Comparison of ENCODE assay signal across 19 cellular contexts in the genomic region with DNA sequence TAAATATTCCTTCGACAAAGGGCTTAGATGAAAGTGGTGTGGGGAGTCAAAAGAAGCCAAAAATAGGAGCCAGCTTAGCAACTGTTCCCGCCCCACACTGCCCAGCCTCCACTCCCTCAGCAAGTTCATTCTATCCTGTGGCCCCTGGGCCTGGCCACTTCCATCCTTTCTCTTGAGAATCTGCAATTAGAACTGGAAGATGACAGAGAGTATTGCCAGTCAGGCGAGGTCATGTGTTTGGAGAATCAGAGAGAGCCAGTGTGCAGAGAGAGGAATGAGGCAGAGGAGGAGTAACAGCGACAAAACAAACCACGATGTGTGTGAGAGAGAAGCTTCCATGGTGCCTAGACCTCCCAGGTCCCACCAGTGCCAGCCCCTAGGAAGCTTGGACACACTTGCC.
A peak's percentile ranks its signal among the peaks of the same experiment; 100 is the strongest.
DNase-seq lines count a peak whose midpoint lies in the region; FAIRE-seq and TF ChIP-seq lines count a peak whose summit lies in the region.
"Had no signal": no experiment of that assay in that cellular context is flagged by ENCODE, and none has a peak within 500 bp of the region (broad histone marks: within the 10 kb centered on the region; RNA-seq: fewer than 3 reads in every experiment).

No MANE protein-coding gene starts in this region.

- H3K36me3 ChIP-seq in endothelial cell of umbilical vein (ENCODE audit: control insufficient read depth in 2 of 2, extremely low read depth in 1 of 2, insufficient read depth in 2 of 2, low read length in 2 of 2), result peaks cover 0 to under 1% of the 10 kb centered on the region in 2 experiments
- H3K36me3 ChIP-seq: tibial artery had no signal

- H3K27me3 Mint-ChIP-seq in Calu3 (ENCODE audit: unreplicated experiment) (no peaks in the 10 kb centered on the region), osteocyte (ENCODE audit: unreplicated experiment) (no peaks in the 10 kb centered on the region)
- H3K27me3 Mint-ChIP-seq: B cell had no signal

- TF ChIP-seq CTCF in Calu3 (IDR thresholded peaks at IDR 0.05; ENCODE audit: unreplicated experiment) (no peak), endothelial cell of umbilical vein (IDR thresholded peaks at IDR 0.05; ENCODE audit: extremely low read depth in 1 of 2, insufficient read depth in 1 of 2, low read depth in 1 of 2, low read length in 2 of 2) (no peak), osteocyte (IDR thresholded peaks at IDR 0.05) (no peak), lower leg skin (IDR thresholded peaks at IDR 0.05) (no peak)

- POLR2A ChIA-PET in endothelial cell of umbilical vein (lab: Charles Lee), result no interaction called here

- H3K27ac Mint-ChIP-seq in Calu3 (ENCODE audit: unreplicated experiment) (peak overlapping the region; percentile 65), osteocyte (ENCODE audit: unreplicated experiment) (peak overlapping the region; percentile 81)
- H3K27ac Mint-ChIP-seq: activated naive CD8-positive, alpha-beta T cell treated with anti-CD3 and anti-CD28 coated beads, Interleukin-2, amount 50 U/mL, for 24 hours; B cell; IgD-negative memory B cell had no signal

- H3K4me3 Mint-ChIP-seq in Calu3 (ENCODE audit: low read depth, unreplicated experiment), result no peak overlapping the region
- H3K4me3 Mint-ChIP-seq in osteocyte (ENCODE audit: unreplicated experiment), result no peak overlapping the region
- H3K4me3 Mint-ChIP-seq: activated naive CD8-positive, alpha-beta T cell treated with anti-CD3 and anti-CD28 coated beads, Interleukin-2, amount 50 U/mL, for 24 hours; activated T-cell treated with anti-CD3 and anti-CD28 coated beads, Interleukin-2, amount 50 U/mL, for 4 hours; B cell; H9; IgD-negative memory B cell had no signal

- dilution Hi-C loops in endothelial cell of umbilical vein (cut with MboI; ENCODE audit: extremely low pct_ligation_motif_present, low sequenced_read_pairs), result no loop called here

- H3K9ac ChIP-seq in endothelial cell of umbilical vein (replicated peaks; ENCODE audit: extremely low read depth, insufficient read depth, low read length), result no peak overlapping the region

- FAIRE-seq in endothelial cell of umbilical vein (lab: Jason Lieb, UNC), result peak; percentile 8

- intact Hi-C loops in Calu3 (cut with micrococcal nuclease; ENCODE audit: unreplicated experiment), result no loop called here
- intact Hi-C loops in endothelial cell of umbilical vein (cut with micrococcal nuclease), result no loop called here
- intact Hi-C loops in lower leg skin (cut with DNase I; ENCODE audit: low total_unique reads), result no loop called here

- BruUV-seq in Calu3 (replicated peaks; lab: Mats Ljungman, UMichigan) (no TSS peak), endothelial cell of umbilical vein (replicated peaks; lab: Mats Ljungman, UMichigan) (no TSS peak)

- H3K27me3 ChIP-seq in endothelial cell of umbilical vein (ENCODE audit: control insufficient read depth in 2 of 2, insufficient read depth in 2 of 2, low read length in 2 of 2), result no peaks in the 10 kb centered on the region
- H3K27me3 ChIP-seq: tibial artery had no signal

- H3K36me3 Mint-ChIP-seq in Calu3 (ENCODE audit: insufficient read depth, unreplicated experiment) (no peaks in the 10 kb centered on the region), osteocyte (ENCODE audit: unreplicated experiment) (peaks cover 11% of the 10 kb centered on the region)

- CTCF ChIA-PET in Calu3 (lab: Charles Lee) (interaction anchor here (1.2 kb wide), 1 partner anchor 31 kb away, joined by 3 read pairs; no protein-coding TSS in a partner anchor), endothelial cell of umbilical vein (lab: Charles Lee) (no interaction called here)

- H3K9me1 ChIP-seq in endothelial cell of umbilical vein (replicated peaks; ENCODE audit: control insufficient read depth, extremely low read depth, insufficient read depth, low read length), result no peaks in the 10 kb centered on the region

- H3K4me2 ChIP-seq in endothelial cell of umbilical vein (ENCODE audit: insufficient read depth, low read length), result no peak overlapping the region

- H3K4me1 Mint-ChIP-seq in Calu3 (ENCODE audit: low read depth, unreplicated experiment) (peaks cover 28% of the 10 kb centered on the region), osteocyte (ENCODE audit: unreplicated experiment) (peaks cover 34% of the 10 kb centered on the region)
- H3K4me1 Mint-ChIP-seq: activated naive CD8-positive, alpha-beta T cell treated with anti-CD3 and anti-CD28 coated beads, Interleukin-2, amount 50 U/mL, for 24 hours had no signal

- no peaks in the 10 kb centered on the region for H4K20me1 ChIP-seq in endothelial cell of umbilical vein (replicated peaks; ENCODE audit: control insufficient read depth, extremely low read depth, insufficient read depth, low read length)

- H3K27ac ChIP-seq in endothelial cell of umbilical vein (ENCODE audit: insufficient read depth, low read depth, low read length), result no peak overlapping the region
- H3K27ac ChIP-seq: coronary artery, tibial artery had no signal

- TF ChIP-seq POLR2A in endothelial cell of umbilical vein (IDR thresholded peaks at IDR 0.05; ENCODE audit: low read depth, low read length), result no peak
- no peak for TF ChIP-seq POLR2A in lower leg skin (IDR thresholded peaks at IDR 0.05)

- no peaks in the 10 kb centered on the region for H3K4me1 ChIP-seq in endothelial cell of umbilical vein (ENCODE audit: control insufficient read depth, extremely low read depth, insufficient read depth, low read length)
- H3K4me1 ChIP-seq: tibial artery had no signal

- WGBS in lower leg skin, 2 donors, result 81 to 82% methylated on average over 5 of the region's 5 CpGs

- no peaks in the 10 kb centered on the region for H3K9me3 ChIP-seq in endothelial cell of umbilical vein (replicated peaks; ENCODE audit: control insufficient read depth, insufficient read depth, low read length)
- H3K9me3 ChIP-seq: tibial artery had no signal

- no peaks in the 10 kb centered on the region for H3K9me3 Mint-ChIP-seq in Calu3 (ENCODE audit: low read depth, unreplicated experiment)
- no peaks in the 10 kb centered on the region for H3K9me3 Mint-ChIP-seq in osteocyte (ENCODE audit: unreplicated experiment)
- H3K9me3 Mint-ChIP-seq: activated naive CD8-positive, alpha-beta T cell treated with anti-CD3 and anti-CD28 coated beads, Interleukin-2, amount 50 U/mL, for 24 hours; H9 had no signal

- H3K79me2 ChIP-seq in endothelial cell of umbilical vein (ENCODE audit: control insufficient read depth, insufficient read depth, low read length), result no peaks in the 10 kb centered on the region

- no peak overlapping the region for H2AFZ ChIP-seq in endothelial cell of umbilical vein (ENCODE audit: low read depth, low read length)

- DNase-seq in Calu3 (no peak), M059J (ENCODE audit: low read depth) (peak; percentile 30), endothelial cell of umbilical vein (ENCODE audit: low read depth, low spot score) (no peak), osteocyte (ENCODE audit: extremely low spot score, unreplicated experiment) (no peak), cerebellar nuclear complex (lab: John Stamatoyannopoulos, UW) (no peak), lower leg skin (ENCODE audit: low spot score in 2 of 2) (no peak), DMS79 (lab: John Stamatoyannopoulos, UW) (no peak), NCI-H187 (lab: John Stamatoyannopoulos, UW) (no peak)
- DNase-seq: activated naive CD8-positive, alpha-beta T cell treated with anti-CD3 and anti-CD28 coated beads, Interleukin-2, amount 50 U/mL, for 24 hours; activated T-cell treated with anti-CD3 and anti-CD28 coated beads, Interleukin-2, amount 50 U/mL, for 4 hours; DMS79 treated with DMSO at 0.1 percent for 48 hours; NCI-H1436; NCI-H345; stimulated activated CD4-positive, alpha-beta T cell treated with anti-CD3 and anti-CD28 coated beads, Interleukin-1b, Interleukin-23, amount 100 ng/mL, for 48 hours had no signal

- H3K4me3 ChIP-seq in endothelial cell of umbilical vein (replicated peaks in 1 of 3; ENCODE audit: insufficient read depth in 1 of 3, low read depth in 1 of 3, low read length in 3 of 3) (no peak overlapping the region), lower leg skin (ENCODE audit: low read depth, poor library complexity, severe bottlenecking) (no peak overlapping the region)
- H3K4me3 ChIP-seq: coronary artery, tibial artery had no signal

TF ChIP-seq in endothelial cell of umbilical vein, 7 proteins besides CTCF, POLR2A, EP300 and RAD21:
- no peak for TF ChIP-seq GATA2 (IDR thresholded peaks at IDR 0.05; ENCODE audit: insufficient read depth, insufficient read length, low read depth, low read length)
- no peak for TF ChIP-seq MYC (IDR thresholded peaks at IDR 0.05; ENCODE audit: low read depth, low read length)
